Comparison of ENCODE assay signal across 3 cellular contexts in genomic region chr13:94917814-94918213, GRCh38.
A peak's percentile ranks its signal among the peaks of the same experiment; 100 is the strongest.
TF ChIP-seq lines count a peak whose summit lies in the region.

No MANE protein-coding gene starts in this region.

TF ChIP-seq in HCT116, 20 proteins besides CTCF, POLR2A, EP300 and RAD21 (continued from another document):
- TF ChIP-seq, protein P1, sequence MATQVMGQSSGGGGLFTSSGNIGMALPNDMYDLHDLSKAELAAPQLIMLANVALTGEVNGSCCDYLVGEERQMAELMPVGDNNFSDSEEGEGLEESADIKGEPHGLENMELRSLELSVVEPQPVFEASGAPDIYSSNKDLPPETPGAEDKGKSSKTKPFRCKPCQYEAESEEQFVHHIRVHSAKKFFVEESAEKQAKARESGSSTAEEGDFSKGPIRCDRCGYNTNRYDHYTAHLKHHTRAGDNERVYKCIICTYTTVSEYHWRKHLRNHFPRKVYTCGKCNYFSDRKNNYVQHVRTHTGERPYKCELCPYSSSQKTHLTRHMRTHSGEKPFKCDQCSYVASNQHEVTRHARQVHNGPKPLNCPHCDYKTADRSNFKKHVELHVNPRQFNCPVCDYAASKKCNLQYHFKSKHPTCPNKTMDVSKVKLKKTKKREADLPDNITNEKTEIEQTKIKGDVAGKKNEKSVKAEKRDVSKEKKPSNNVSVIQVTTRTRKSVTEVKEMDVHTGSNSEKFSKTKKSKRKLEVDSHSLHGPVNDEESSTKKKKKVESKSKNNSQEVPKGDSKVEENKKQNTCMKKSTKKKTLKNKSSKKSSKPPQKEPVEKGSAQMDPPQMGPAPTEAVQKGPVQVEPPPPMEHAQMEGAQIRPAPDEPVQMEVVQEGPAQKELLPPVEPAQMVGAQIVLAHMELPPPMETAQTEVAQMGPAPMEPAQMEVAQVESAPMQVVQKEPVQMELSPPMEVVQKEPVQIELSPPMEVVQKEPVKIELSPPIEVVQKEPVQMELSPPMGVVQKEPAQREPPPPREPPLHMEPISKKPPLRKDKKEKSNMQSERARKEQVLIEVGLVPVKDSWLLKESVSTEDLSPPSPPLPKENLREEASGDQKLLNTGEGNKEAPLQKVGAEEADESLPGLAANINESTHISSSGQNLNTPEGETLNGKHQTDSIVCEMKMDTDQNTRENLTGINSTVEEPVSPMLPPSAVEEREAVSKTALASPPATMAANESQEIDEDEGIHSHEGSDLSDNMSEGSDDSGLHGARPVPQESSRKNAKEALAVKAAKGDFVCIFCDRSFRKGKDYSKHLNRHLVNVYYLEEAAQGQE (IDR thresholded peaks at IDR 0.05; ENCODE audit: low read depth) = peak; percentile 41
TF ChIP-seq in HCT116: peak in this region for 1.

TF ChIP-seq in SK-N-SH, 30 proteins besides CTCF, POLR2A, EP300 and RAD21 (continued from another document):
- TF ChIP-seq, protein P1 (IDR thresholded peaks at IDR 0.05; ENCODE audit: low read depth, low read length) = peak; percentile 90

TF ChIP-seq in endothelial cell of umbilical vein, 7 proteins besides CTCF, POLR2A, EP300 and RAD21:
- TF ChIP-seq MAX (IDR thresholded peaks at IDR 0.05; ENCODE audit: insufficient read depth, insufficient read length) (no peak), GATA2 (IDR thresholded peaks at IDR 0.05; ENCODE audit: insufficient read depth, insufficient read length, low read depth, low read length) (no peak), POLR2AphosphoS5 (IDR thresholded peaks at IDR 0.05; ENCODE audit: insufficient read depth, low read depth, low read length) (no peak), JUN (IDR thresholded peaks at IDR 0.05; ENCODE audit: borderline replicate concordance, insufficient read depth, insufficient read length, low read depth) (no peak), FOS (IDR thresholded peaks at IDR 0.05; ENCODE audit: borderline replicate concordance, insufficient read depth, low read length) (no peak), MYC (IDR thresholded peaks at IDR 0.05; ENCODE audit: low read depth, low read length) (no peak), EZH2 (IDR thresholded peaks at IDR 0.05; ENCODE audit: borderline replicate concordance, low read depth, low read length, severe bottlenecking) (no peak)
